ENCODE assay signal across 19 cellular contexts in the genomic region with DNA sequence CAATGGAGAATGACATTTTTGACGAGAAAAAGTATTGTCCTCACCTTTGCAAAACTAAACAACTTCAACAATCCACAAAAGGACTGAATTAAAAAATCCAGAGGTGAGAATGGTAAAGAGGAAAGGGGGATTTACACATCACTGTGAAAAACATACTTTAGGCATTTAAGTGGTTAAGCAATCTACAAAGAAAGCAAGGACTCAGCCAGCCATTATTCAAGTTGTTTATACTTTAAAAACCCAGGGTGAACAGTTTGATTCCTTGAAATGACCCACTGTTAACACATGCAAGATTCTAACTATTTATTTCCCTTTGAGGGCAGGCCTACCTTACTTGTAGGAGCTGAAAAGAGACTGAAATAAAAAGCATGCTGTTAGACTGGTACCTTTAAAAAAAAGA. TPM values are rescaled to one million over a fixed set of nuclear protein-coding genes. Genes with fewer than 3 reads are reported as not detected.
DNase-seq lines count a peak whose midpoint lies in the region; ATAC-seq and TF ChIP-seq lines count a peak whose summit lies in the region.
"Had no signal": no experiment of that assay in that cellular context is flagged by ENCODE, and none has a peak within 500 bp of the region (broad histone marks: within the 10 kb centered on the region; RNA-seq: fewer than 3 reads in every experiment).

No MANE protein-coding gene starts in this region.

- no peak overlapping the region for H3K4ac ChIP-seq in IMR-90 (ENCODE audit: low read depth, low read length)

- no peak overlapping the region for H2AK9ac ChIP-seq in IMR-90 (replicated peaks; ENCODE audit: low read depth, low read length, poor library complexity)

- no peak overlapping the region for H3K4me3 ChIP-seq in IMR-90 (ENCODE audit: insufficient read depth, low read depth, low read length)
- no peak overlapping the region for H3K4me3 ChIP-seq in choroid plexus epithelial cell (ENCODE audit: low read depth, low read length)
- H3K4me3 ChIP-seq in fibroblast of villous mesenchyme (ENCODE audit: low read depth, low read length) = no peak overlapping the region
- H3K4me3 ChIP-seq: K562 had no signal

- H3K14ac ChIP-seq in IMR-90 (replicated peaks; ENCODE audit: low read depth, low read length) = no peak overlapping the region

- H2AK5ac ChIP-seq in IMR-90 (ENCODE audit: low read depth, low read length) = no peak overlapping the region

- H3K23ac ChIP-seq in IMR-90 (ENCODE audit: low read depth, low read length) = no peak overlapping the region

- DNase-seq in IMR-90 (peak; percentile 54), choroid plexus epithelial cell (ENCODE audit: low read depth) (peak; percentile 51), fibroblast of villous mesenchyme (ENCODE audit: low read depth) (peak; percentile 70), NCI-H146 (lab: John Stamatoyannopoulos, UW) (no peak), AG08395 (ENCODE audit: low spot score) (no peak), NCI-H2081 treated with DMSO at 0.1 percent for 48 hours (lab: John Stamatoyannopoulos, UW) (no peak)
- DNase-seq: BE2C; Caco-2; CD4-positive, alpha-beta T cell; GOT3; NCI-H1105; NCI-H1694; NCI-H524; PC-3; RPMI8226; SHP77 treated with DMSO at 0.1 percent for 48 hours had no signal

- peaks cover 7 to 17% of the 10 kb centered on the region in 2 experiments; a peak in 3 of 4 replicates for H3K79me1 ChIP-seq in IMR-90 (ENCODE audit: low read depth in 1 of 2, low read length in 2 of 2)

- POLR2A ChIA-PET in IMR-90 (lab: Charles Lee; ENCODE audit: unreplicated experiment) = no interaction called here

- in situ Hi-C loops in IMR-90 (cut with MboI; ENCODE audit: low sequenced_read_pairs) = no loop called here

- no peak overlapping the region for H3K18ac ChIP-seq in IMR-90 (ENCODE audit: low read depth, low read length)

- dilution Hi-C loops in IMR-90 (cut with HindIII; ENCODE audit: low sequenced_read_pairs, unreplicated experiment) = no loop called here

- H4K20me1 ChIP-seq in IMR-90 (ENCODE audit: insufficient read depth, low read length) = no peaks in the 10 kb centered on the region

- ATAC-seq in IMR-90 (ENCODE audit: low read depth) = peak; percentile 19
- no peak for ATAC-seq in GM19395 (IDR thresholded peaks at IDR 0.05; ENCODE audit: unreplicated experiment)
- ATAC-seq: K562, SK-N-SH treated with all-trans-retinoic acid at 6 μM for 48 hours had no signal

- intact Hi-C loops in IMR-90 (cut with micrococcal nuclease) = loop anchor here (5.0 kb wide), 1 partner anchor 38 kb away; no protein-coding TSS in a partner anchor

- no peak overlapping the region for H3K4me2 ChIP-seq in IMR-90 (ENCODE audit: low read depth, low read length)

- H3K9me3 ChIP-seq in IMR-90 (ENCODE audit: control insufficient read depth, insufficient read depth, low read length) = no peaks in the 10 kb centered on the region
- H3K9me3 ChIP-seq: BE2C, Caco-2 had no signal

- TF ChIP-seq POLR2A in IMR-90 (IDR thresholded peaks at IDR 0.05; ENCODE audit: low read depth, low read length) = no peak

- H3K36me3 ChIP-seq in IMR-90 (ENCODE audit: control insufficient read depth, insufficient read depth, low read length) = peaks cover 26% of the 10 kb centered on the region

- no CpG with 5 or more reads among the region's 1 CpG for WGBS in IMR-90 (ENCODE audit: extremely low coverage in 2 of 2, insufficient read length in 1 of 2), 2 experiments

- H2BK5ac ChIP-seq in IMR-90 (ENCODE audit: low read depth, low read length, poor library complexity, severe bottlenecking) = peak overlapping the region; percentile 51

- H3K9me1 ChIP-seq in IMR-90 (ENCODE audit: insufficient read depth, low read length) = peaks cover 5% of the 10 kb centered on the region; the same call in 1 of the 2 replicates

- no peak overlapping the region for H4K91ac ChIP-seq in IMR-90 (ENCODE audit: insufficient read depth, low read depth, low read length)

- TF ChIP-seq CTCF in IMR-90 (conservative IDR thresholded peaks at IDR 0.05; ENCODE audit: low read depth, low read length) (no peak), choroid plexus epithelial cell (conservative IDR thresholded peaks at IDR 0.05; ENCODE audit: low read depth, low read length) (no peak), fibroblast of villous mesenchyme (IDR thresholded peaks at IDR 0.05; ENCODE audit: insufficient read depth, low read depth, low read length) (no peak)

- H2BK120ac ChIP-seq in IMR-90 (ENCODE audit: low read depth, low read length) = no peak overlapping the region

- BruUV-seq in IMR-90 (replicated peaks; lab: Mats Ljungman, UMichigan) = no TSS peak

- H2AFZ ChIP-seq in IMR-90 (replicated peaks; ENCODE audit: low read length, poor library complexity) = no peak overlapping the region

- H3K9ac ChIP-seq in IMR-90 (ENCODE audit: low read depth, low read length) = no peak overlapping the region

- no peak for TF ChIP-seq RAD21 in IMR-90 (IDR thresholded peaks at IDR 0.05; ENCODE audit: low read length)

- no peak overlapping the region for H3K56ac ChIP-seq in IMR-90 (ENCODE audit: extremely low read depth, insufficient read depth, low read length)

- H2BK20ac ChIP-seq in IMR-90 (ENCODE audit: low read depth, low read length) = no peak overlapping the region

- CTCF ChIA-PET in IMR-90 (lab: Yijun Ruan, JAX) = no interaction called here

- H3K27me3 ChIP-seq in IMR-90 (ENCODE audit: control insufficient read depth, insufficient read depth, low read length) = no peaks in the 10 kb centered on the region
- H3K27me3 ChIP-seq: BE2C had no signal

- H4K5ac ChIP-seq in IMR-90 (ENCODE audit: low read depth, low read length) = no peak overlapping the region

- no peak overlapping the region for H4K8ac ChIP-seq in IMR-90 (ENCODE audit: low read depth in 2 of 2, low read length in 2 of 2)

- peaks cover 16% of the 10 kb centered on the region for H3K4me1 ChIP-seq in IMR-90 (ENCODE audit: control insufficient read depth, insufficient read depth, low read length)
- H3K4me1 ChIP-seq: BE2C, Caco-2 had no signal

- no peak overlapping the region for H2BK15ac ChIP-seq in IMR-90 (ENCODE audit: low read depth, low read length)

- H3K27ac ChIP-seq in IMR-90 (ENCODE audit: insufficient read depth, low read length) = no peak overlapping the region

TF ChIP-seq in IMR-90, 13 proteins besides CTCF, POLR2A, EP300 and RAD21:
- TF ChIP-seq CEBPB (IDR thresholded peaks at IDR 0.05; ENCODE audit: low read depth, low read length) (peak; percentile 54), NFE2L2 (IDR thresholded peaks at IDR 0.05; ENCODE audit: low read depth, low read length) (no peak)

RNA-seq across cellular contexts. Expression of a gene that starts 29.3 kb away (rescaled TPM):
- total RNA-seq in IMR-90 (2012; rRNA removed) (33.3 and 58.3 TPM in 2 replicates), fibroblast of villous mesenchyme (39.6 and 63.0 TPM in 2 replicates)
- 13.3 and 14.4 TPM in 2 replicates for polyA plus RNA-seq in IMR-90 (2012; rRNA removed)
- 1.1 and 3.5 TPM in 2 replicates for polyA plus RNA-seq in IMR-90 (2012; cell fraction: cytosol; rRNA removed)
- 1.2 and 18.6 TPM in 2 replicates for polyA plus RNA-seq in IMR-90 (2012; cell fraction: nucleus; rRNA removed; ENCODE audit: low replicate concordance)

RNA-seq across cellular contexts. Expression of a gene that starts 42.6 kb away (rescaled TPM):
- total RNA-seq in IMR-90 (2012; rRNA removed) = 14.7 and 26.4 TPM in 2 replicates
- polyA plus RNA-seq in IMR-90 (2012; rRNA removed) = 14.0 and 15.1 TPM in 2 replicates
- polyA plus RNA-seq in IMR-90 (2012; cell fraction: cytosol; rRNA removed) = 3.7 and 4.1 TPM in 2 replicates
- 2.8 and 14.3 TPM in 2 replicates for polyA plus RNA-seq in IMR-90 (2012; cell fraction: nucleus; rRNA removed; ENCODE audit: low replicate concordance)
- total RNA-seq in fibroblast of villous mesenchyme = 21.6 and 45.3 TPM in 2 replicates

Comparison
In these comparisons a context has a peak if more than half of its experiments do, and no peak if none do; other contexts are left out.
1. DNase-seq: peak in IMR-90 (single experiment), choroid plexus epithelial cell (single experiment) and fibroblast of villous mesenchyme (single experiment); none in NCI-H146 (single experiment), AG08395 (single experiment) and NCI-H2081 treated with DMSO at 0.1 percent for 48 hours (single experiment).